8 cellular contexts compared by ENCODE assay signal in the genomic region with DNA sequence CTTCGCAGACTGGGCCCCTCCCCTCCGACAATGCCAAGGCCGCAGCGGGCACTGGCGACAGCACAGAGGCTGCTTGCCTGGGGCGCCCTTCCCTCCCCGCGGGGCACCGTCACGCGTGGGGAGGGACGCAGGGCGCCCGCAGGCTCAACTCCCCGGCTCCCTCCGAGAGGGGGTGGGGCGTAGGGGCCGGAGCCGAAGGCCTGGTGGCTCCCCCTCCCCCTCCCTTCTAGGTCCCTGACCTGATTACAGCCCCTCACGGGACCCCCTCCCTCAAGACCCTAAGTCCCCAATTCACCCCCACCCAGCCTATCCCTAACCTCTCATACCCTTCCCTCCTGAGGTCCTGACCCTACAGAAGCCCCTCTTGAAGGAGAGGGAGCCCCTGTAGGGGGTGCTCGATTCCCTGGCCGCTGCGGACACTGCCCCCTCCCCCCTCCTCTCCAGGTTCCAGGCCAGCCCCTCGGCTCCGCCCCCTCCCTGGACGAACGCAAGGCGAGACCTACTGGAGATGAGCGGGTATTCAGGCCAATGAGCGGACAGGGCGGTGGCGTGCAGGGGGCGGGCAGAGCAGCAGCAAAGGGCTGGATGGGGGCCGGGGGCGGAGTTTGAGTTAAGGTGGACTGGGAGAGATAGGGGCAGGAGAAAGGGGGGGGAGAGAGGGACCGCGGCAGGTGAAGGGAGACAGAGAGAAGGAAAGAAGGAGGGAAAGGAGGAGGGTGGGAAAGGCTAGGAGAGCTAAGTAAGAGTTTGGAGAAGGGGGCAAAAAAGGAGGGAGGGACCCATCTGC. TPM values are rescaled to one million over a fixed set of nuclear protein-coding genes. Genes with fewer than 3 reads are reported as not detected.
DNase-seq lines count a peak whose midpoint lies in the region; ATAC-seq, FAIRE-seq and TF ChIP-seq lines count a peak whose summit lies in the region.

No MANE protein-coding gene starts in this region.

- FAIRE-seq in D721Med (lab: Jason Lieb, UNC), result no peak

- H4K20me1 ChIP-seq in PC-9 (ENCODE audit: insufficient read depth), result no peaks in the 10 kb centered on the region; the same call in 1 of the 2 replicates

- H3K27ac ChIP-seq in PC-9 (peak overlapping the region; percentile 72), muscle layer of colon (ENCODE audit: low read depth, low read length) (peak overlapping the region; percentile 98)

- no peaks in the 10 kb centered on the region for H3K9me3 ChIP-seq in PC-9 (ENCODE audit: insufficient read depth, low read depth)
- no peaks in the 10 kb centered on the region for H3K9me3 ChIP-seq in muscle layer of colon (ENCODE audit: low read length)

- H3K4me3 ChIP-seq in PC-9 (peak overlapping the region; percentile 80), muscle layer of colon (ENCODE audit: low read depth in 1 of 2, low read length in 2 of 2) (peak overlapping the region; percentile 86 to 97)

- CTCF ChIA-PET in PC-9 (lab: Charles Lee), result interaction anchor here (0.7 to 1.2 kb wide), 3 partner anchors 15 to 49 kb away, joined by 3 to 7 read pairs (median 4); partner anchors contain the start of gene ADAM15

- no peaks in the 10 kb centered on the region for H3K9me2 ChIP-seq in PC-9 (ENCODE audit: insufficient read depth)

- BruUV-seq in PC-9 (replicated peaks; lab: Mats Ljungman, UMichigan), result TSS peak; percentile 35

- H3K4me1 ChIP-seq in PC-9 (replicated peaks; ENCODE audit: insufficient read depth) (peaks cover 20% of the 10 kb centered on the region), muscle layer of colon (ENCODE audit: insufficient read depth, low read length) (peaks cover 36% of the 10 kb centered on the region)

- no peaks in the 10 kb centered on the region for H3K36me3 ChIP-seq in PC-9 (ENCODE audit: low read depth)
- no peaks in the 10 kb centered on the region for H3K36me3 ChIP-seq in muscle layer of colon (ENCODE audit: insufficient read depth, low read length)

- DNase-seq in D721Med (ENCODE audit: insufficient read length, low spot score) (peak; percentile 96), KG1 (lab: John Stamatoyannopoulos, UW) (peak; percentile 95), PC-9 (peak; percentile 96 to 99)
- DNase-seq in activated T-cell treated with anti-CD3 and anti-CD28 coated beads, Interleukin-2, amount 50 U/mL, for 4 hours, result peak; percentile 95
- peak; percentile 99 for DNase-seq in stimulated activated CD8-positive, alpha-beta memory T cell treated with anti-CD3 and anti-CD28 coated beads, Interleukin-4, amount 100 ng/mL, for 48 hours

- no peaks in the 10 kb centered on the region for H3K27me3 ChIP-seq in PC-9 (ENCODE audit: insufficient read depth, low read depth)
- no peaks in the 10 kb centered on the region for H3K27me3 ChIP-seq in muscle layer of colon (ENCODE audit: control insufficient read depth in 1 of 2, insufficient read depth in 2 of 2, low read length in 2 of 2)

- peaks cover 24% of the 10 kb centered on the region for H3F3A ChIP-seq in PC-9 (ENCODE audit: insufficient read depth, low read depth)

- H3K36me3 Mint-ChIP-seq in activated T-cell treated with anti-CD3 and anti-CD28 coated beads, Interleukin-2, amount 50 U/mL, for 4 hours (ENCODE audit: insufficient read depth), result peaks cover 1% of the 10 kb centered on the region

- POLR2A ChIA-PET in PC-9 (lab: Charles Lee; ENCODE audit: unreplicated experiment), result interaction anchor here (0.5 to 0.9 kb wide), 8 partner anchors 8 to 1450 kb away, joined by 3 to 22 read pairs (median 6); partner anchors contain the start of genes FLAD1 and SHC1

- peaks cover 50% of the 10 kb centered on the region for H3K79me2 ChIP-seq in PC-9 (ENCODE audit: low read depth)

- ATAC-seq in GM21529 (IDR thresholded peaks at IDR 0.05; ENCODE audit: unreplicated experiment) (peak; percentile 48), esophagus mucosa (peak; percentile 82)
- ATAC-seq in activated T-cell treated with anti-CD3 and anti-CD28 coated beads, Interleukin-2, amount 50 U/mL, for 4 hours, result peak; percentile 76 to 79

- no peaks in the 10 kb centered on the region for H3K27me3 Mint-ChIP-seq in activated T-cell treated with anti-CD3 and anti-CD28 coated beads, Interleukin-2, amount 50 U/mL, for 4 hours (ENCODE audit: low read depth)

- TF ChIP-seq CTCF in D721Med (IDR thresholded peaks at IDR 0.05; ENCODE audit: insufficient read depth, missing control alignments) (peak; percentile 39), PC-9 (conservative IDR thresholded peaks at IDR 0.05) (peak; percentile 68; the same call in 1 of the 2 replicates)

- peak overlapping the region; percentile 90 for H3K4me2 ChIP-seq in PC-9

- peak overlapping the region; percentile 71; the same call in 1 of the 2 replicates for H2AFZ ChIP-seq in PC-9

- intact Hi-C loops in PC-9 (cut with micrococcal nuclease; ENCODE audit: unreplicated experiment), result loop anchor here (1.0 to 5.0 kb wide), 6 partner anchors 15 to 82 kb away; partner anchors contain the start of genes PMVK and PYGO2

- peaks cover 55% of the 10 kb centered on the region for H3K4me1 Mint-ChIP-seq in activated T-cell treated with anti-CD3 and anti-CD28 coated beads, Interleukin-2, amount 50 U/mL, for 4 hours (ENCODE audit: low read depth)

- peak overlapping the region; percentile 88 for H3K4me3 Mint-ChIP-seq in activated T-cell treated with anti-CD3 and anti-CD28 coated beads, Interleukin-2, amount 50 U/mL, for 4 hours

- no peaks in the 10 kb centered on the region for H3K9me3 Mint-ChIP-seq in activated T-cell treated with anti-CD3 and anti-CD28 coated beads, Interleukin-2, amount 50 U/mL, for 4 hours

- H3K9ac ChIP-seq in muscle layer of colon (ENCODE audit: low read length), result peak overlapping the region; percentile 96

RNA-seq across cellular contexts. Expression of gene ZBTB7B, which starts 0.7 kb away (rescaled TPM):
- total RNA-seq in PC-9 (2021) (38.6 and 44.1 TPM in 2 replicates), esophagus mucosa (132 TPM)
- total RNA-seq in activated T-cell treated with anti-CD3 and anti-CD28 coated beads, Interleukin-2, amount 50 U/mL, for 4 hours, result 10 to 100 TPM; 40.6 to 76.0 (median 52.2) TPM

RNA-seq across cellular contexts. Expression of gene LENEP, which starts 8.5 kb away (rescaled TPM):
- total RNA-seq in PC-9 (2021) (1.2 and 1.3 TPM in 2 replicates), esophagus mucosa (not detected)
- total RNA-seq in activated T-cell treated with anti-CD3 and anti-CD28 coated beads, Interleukin-2, amount 50 U/mL, for 4 hours, result under 1 TPM in 2 of 3 donors, not detected in 1; 0.40 to 0.50 TPM

RNA-seq across cellular contexts. Expression of gene FLAD1, which starts 18.7 kb away (rescaled TPM):
- total RNA-seq in PC-9 (2021), result 47.9 and 54.2 TPM in 2 replicates
- 100 to 1,000 TPM; 108 to 109 (median 108) TPM for total RNA-seq in activated T-cell treated with anti-CD3 and anti-CD28 coated beads, Interleukin-2, amount 50 U/mL, for 4 hours
- total RNA-seq in esophagus mucosa, result 29.6 TPM

RNA-seq across cellular contexts. Expression of gene CKS1B, which starts 27.4 kb away (rescaled TPM):
- 236 and 300 TPM in 2 replicates for total RNA-seq in PC-9 (2021)
- total RNA-seq in activated T-cell treated with anti-CD3 and anti-CD28 coated beads, Interleukin-2, amount 50 U/mL, for 4 hours, result 10 to 100 TPM; 61.5 to 78.5 (median 76.7) TPM
- total RNA-seq in esophagus mucosa, result 74.5 TPM

RNA-seq across cellular contexts. Expression of gene SHC1, which starts 31.3 kb away (rescaled TPM):
- total RNA-seq in PC-9 (2021), result 162 and 210 TPM in 2 replicates
- total RNA-seq in activated T-cell treated with anti-CD3 and anti-CD28 coated beads, Interleukin-2, amount 50 U/mL, for 4 hours, result 10 to 100 TPM; 38.7 to 43.7 (median 39.2) TPM
- total RNA-seq in esophagus mucosa, result 68.0 TPM

Comparison
In these comparisons a context has a peak if more than half of its experiments do, and no peak if none do; other contexts are left out.
1. Peak in every context shown above with its lines: DNase-seq, ATAC-seq, H3K4me3 ChIP-seq and H3K27ac ChIP-seq.